Comparison of ENCODE assay signal across 28 cellular contexts in genomic region chr18:48999569-48999968, GRCh38.
"Had no signal": no experiment of that assay in that cellular context is flagged by ENCODE, and none has a peak within 500 bp of the region (broad histone marks: within the 10 kb centered on the region; RNA-seq: fewer than 3 reads in every experiment).

No MANE protein-coding gene starts in this region.

- H3K36me3 ChIP-seq: esophagus squamous epithelium, heart right ventricle, left ventricle myocardium inferior, sigmoid colon, uterus had no signal

- H3K27ac ChIP-seq: esophagus squamous epithelium, parathyroid adenoma, psoas muscle, uterus had no signal

- H3K36me3 Mint-ChIP-seq: activated naive CD4-positive, alpha-beta T cell treated with anti-CD3 and anti-CD28 coated beads, Interleukin-2, amount 50 U/mL, for 72 hours; stimulated activated effector memory CD8-positive, alpha-beta T cell treated with anti-CD3 and anti-CD28 coated beads, Interleukin-12 subunit alpha, Interleukin-12 subunit beta, amount 100 ng/mL, for 72 hours; T-cell; type B pancreatic cell had no signal

- H3K9ac ChIP-seq: parathyroid adenoma had no signal

- H3K27ac Mint-ChIP-seq: activated naive CD4-positive, alpha-beta T cell treated with anti-CD3 and anti-CD28 coated beads, Interleukin-2, amount 50 U/mL, for 72 hours; stimulated activated effector memory CD8-positive, alpha-beta T cell treated with anti-CD3 and anti-CD28 coated beads, Interleukin-12 subunit alpha, Interleukin-12 subunit beta, amount 100 ng/mL, for 72 hours; stimulated activated naive CD8-positive, alpha-beta T cell treated with anti-CD3 and anti-CD28 coated beads, Interleukin-15, amount 100 ng/mL, for 72 hours; T-cell; type B pancreatic cell had no signal

- H3K4me3 Mint-ChIP-seq: nephron; stimulated activated effector memory CD8-positive, alpha-beta T cell treated with anti-CD3 and anti-CD28 coated beads, Interleukin-12 subunit alpha, Interleukin-12 subunit beta, amount 100 ng/mL, for 72 hours; stimulated activated naive CD8-positive, alpha-beta T cell treated with anti-CD3 and anti-CD28 coated beads, Interleukin-15, amount 100 ng/mL, for 72 hours; T-cell; T-helper 2 cell treated with Interferon-gamma antibody and Interleukin-4, amounts not matched to agents 5 μg/mL and 100 μg/mL, for 36 hours; type B pancreatic cell had no signal

- DNase-seq: activated CD4-positive, alpha-beta T cell treated with anti-CD3 and anti-CD28 coated beads for 4 hours; activated CD4-positive, alpha-beta T cell treated with anti-CD3 and anti-CD28 coated beads, Interleukin-2, amount 50 U/mL, for 4 hours; activated CD8-positive, alpha-beta memory T cell treated with anti-CD3 and anti-CD28 coated beads, Interleukin-2, amount 50 U/mL, for 4 hours; activated gamma-delta T cell; activated T-cell treated with anti-CD3 and anti-CD28 coated beads, Interleukin-2, amount 50 U/mL, for 1 hour; dermis blood vessel endothelial cell; effector CD4-positive, alpha-beta T cell; esophagus squamous epithelium; foreskin melanocyte; heart right ventricle; left ventricle myocardium inferior; sigmoid colon; small intestine; stimulated activated CD4-positive, alpha-beta T cell treated with anti-CD3 and anti-CD28 coated beads, Interleukin-4, amount 100 ng/mL, for 24 hours; stimulated activated naive CD8-positive, alpha-beta T cell treated with anti-CD3 and anti-CD28 coated beads, Interleukin-15, amount 100 ng/mL, for 72 hours; substantia nigra; T-cell; uterus had no signal

- H3K9me3 Mint-ChIP-seq: activated naive CD4-positive, alpha-beta T cell treated with anti-CD3 and anti-CD28 coated beads, Interleukin-2, amount 50 U/mL, for 72 hours; nephron; stimulated activated effector memory CD8-positive, alpha-beta T cell treated with anti-CD3 and anti-CD28 coated beads, Interleukin-12 subunit alpha, Interleukin-12 subunit beta, amount 100 ng/mL, for 72 hours; stimulated activated naive CD8-positive, alpha-beta T cell treated with anti-CD3 and anti-CD28 coated beads, Interleukin-15, amount 100 ng/mL, for 72 hours; T-cell; T-helper 2 cell treated with Interferon-gamma antibody and Interleukin-4, amounts not matched to agents 5 μg/mL and 100 μg/mL, for 36 hours; type B pancreatic cell had no signal

- FAIRE-seq: bronchial epithelial cell, colon, small intestine had no signal

- H2AFZ ChIP-seq: parathyroid adenoma had no signal

- H3K9me3 ChIP-seq: esophagus squamous epithelium, heart right ventricle, left ventricle myocardium inferior, psoas muscle, sigmoid colon, uterus had no signal

- H3K79me2 ChIP-seq: parathyroid adenoma had no signal

- H3K27me3 ChIP-seq: esophagus squamous epithelium, heart right ventricle, sigmoid colon, uterus had no signal

- H3K4me3 ChIP-seq: esophagus squamous epithelium, heart right ventricle, left ventricle myocardium inferior, lung, psoas muscle, sigmoid colon, uterus had no signal

- ATAC-seq: activated naive CD4-positive, alpha-beta T cell treated with anti-CD3 and anti-CD28 coated beads, Interleukin-2, amount 50 U/mL, for 72 hours; heart right ventricle; psoas muscle; stimulated activated effector memory CD8-positive, alpha-beta T cell treated with anti-CD3 and anti-CD28 coated beads, Interleukin-12 subunit alpha, Interleukin-12 subunit beta, amount 100 ng/mL, for 72 hours; stimulated activated naive CD8-positive, alpha-beta T cell treated with anti-CD3 and anti-CD28 coated beads, Interleukin-15, amount 100 ng/mL, for 72 hours; T-cell had no signal
